Comparison of ENCODE assay signal across 2 cellular contexts in genomic region chr4:87690947-87691346, GRCh38. TPM values are rescaled to one million over a fixed set of nuclear protein-coding genes. Genes with fewer than 3 reads are reported as not detected.
"Had no signal": no experiment of that assay in that cellular context is flagged by ENCODE, and none has a peak within 500 bp of the region (broad histone marks: within the 10 kb centered on the region; RNA-seq: fewer than 3 reads in every experiment).

No MANE protein-coding gene starts in this region.

RNA-seq across cellular contexts. Expression of gene DMP1, which starts 40.9 kb away (rescaled TPM):
- total RNA-seq: G401, GM12878 had no signal
- polyA plus RNA-seq: GM12878 had no signal
